ENCODE assay signal across 12 cellular contexts in the genomic region with DNA sequence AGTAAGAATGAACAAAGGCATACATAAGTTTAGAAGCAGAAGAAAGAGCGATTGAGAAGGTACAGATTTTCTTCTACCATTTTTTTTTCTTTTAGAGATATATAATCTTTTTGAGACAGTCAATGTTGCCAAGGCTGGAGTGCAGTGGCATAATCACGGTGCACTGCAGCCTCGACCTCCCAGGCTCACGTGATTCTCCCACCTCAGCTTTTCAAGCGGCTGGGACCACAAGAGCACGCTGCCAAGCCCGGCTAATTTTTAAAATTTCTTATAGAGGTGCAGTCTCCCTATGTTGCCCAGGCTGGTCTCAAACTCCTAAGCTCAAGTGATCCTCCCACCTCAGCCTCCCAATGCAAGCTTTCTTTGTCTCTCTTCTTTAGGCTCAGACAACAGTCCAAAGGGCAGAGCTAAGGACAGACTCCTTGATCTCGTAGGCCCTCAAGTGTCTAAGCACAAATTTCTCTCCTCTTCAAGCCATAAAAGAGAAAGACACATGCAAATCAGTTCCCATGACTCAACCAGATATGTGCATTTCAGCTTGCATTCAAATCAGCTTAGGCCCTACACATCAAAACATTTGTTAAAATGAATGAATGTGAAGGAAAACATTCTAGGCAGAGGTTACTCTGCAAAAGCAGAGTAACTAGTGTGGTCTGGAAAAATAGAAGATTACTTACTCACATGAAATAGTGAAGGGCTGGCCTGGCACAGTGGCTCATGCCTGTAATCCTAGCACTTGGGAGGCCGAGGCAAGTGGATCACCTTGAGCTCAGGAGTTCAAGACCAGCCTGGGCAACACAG. TPM values are rescaled to one million over a fixed set of nuclear protein-coding genes. Genes with fewer than 3 reads are reported as not detected.
DNase-seq lines count a peak whose midpoint lies in the region; ATAC-seq lines count a peak whose summit lies in the region.
"Had no signal": no experiment of that assay in that cellular context is flagged by ENCODE, and none has a peak within 500 bp of the region (broad histone marks: within the 10 kb centered on the region; RNA-seq: fewer than 3 reads in every experiment).

No MANE protein-coding gene starts in this region.

- no peak overlapping the region for H3K27ac Mint-ChIP-seq in activated CD4-positive, alpha-beta T cell treated with anti-CD3 and anti-CD28 coated beads, Interleukin-2, amount 10 ng/mL, durations not matched to agents 24 days and 14 days

- no peaks in the 10 kb centered on the region for H3K27me3 Mint-ChIP-seq in activated CD4-positive, alpha-beta T cell treated with anti-CD3 and anti-CD28 coated beads, Interleukin-2, amount 10 ng/mL, durations not matched to agents 24 days and 14 days

- in situ Hi-C loops in Caki2 (cut with HindIII; ENCODE audit: low pct_unique_long_range_greater_than_20kb, low sequenced_read_pairs) = no loop called here

- intact Hi-C loops in activated CD4-positive, alpha-beta T cell treated with anti-CD3 and anti-CD28 coated beads, Interleukin-2, amount 10 ng/mL, durations not matched to agents 24 days and 14 days (cut with micrococcal nuclease) = no loop called here

- H3K36me3 Mint-ChIP-seq in activated CD4-positive, alpha-beta T cell treated with anti-CD3 and anti-CD28 coated beads, Interleukin-2, amount 10 ng/mL, durations not matched to agents 24 days and 14 days (ENCODE audit: low read depth) = peaks cover 4% of the 10 kb centered on the region

- peaks cover 17% of the 10 kb centered on the region for H3K4me1 Mint-ChIP-seq in activated CD4-positive, alpha-beta T cell treated with anti-CD3 and anti-CD28 coated beads, Interleukin-2, amount 10 ng/mL, durations not matched to agents 24 days and 14 days

- no peaks in the 10 kb centered on the region for H3K9me3 Mint-ChIP-seq in activated CD4-positive, alpha-beta T cell treated with anti-CD3 and anti-CD28 coated beads, Interleukin-2, amount 10 ng/mL, durations not matched to agents 24 days and 14 days

- ATAC-seq in GM19467 (IDR thresholded peaks at IDR 0.05; ENCODE audit: unreplicated experiment) (peak; percentile 36), HG03460 (IDR thresholded peaks at IDR 0.05; ENCODE audit: unreplicated experiment) (peak; percentile 48), HG03097 (IDR thresholded peaks at IDR 0.05; ENCODE audit: low FRiP score, unreplicated experiment) (no peak)

- H3K4me3 Mint-ChIP-seq in activated CD4-positive, alpha-beta T cell treated with anti-CD3 and anti-CD28 coated beads, Interleukin-2, amount 10 ng/mL, durations not matched to agents 24 days and 14 days = no peak overlapping the region

- DNase-seq in Caki2 (ENCODE audit: low read depth) = peak; percentile 45
- DNase-seq in fibroblast of peridontal ligament (ENCODE audit: extremely low read depth) = peak; percentile 67
- DNase-seq in stimulated activated CD8-positive, alpha-beta memory T cell treated with anti-CD3 and anti-CD28 coated beads, Interleukin-4, amount 100 ng/mL, for 48 hours = no peak
- DNase-seq in SHP77 treated with DMSO at 0.1 percent for 48 hours (lab: John Stamatoyannopoulos, UW) = no peak
- no peak for DNase-seq in activated CD4-positive, alpha-beta T cell treated with anti-CD3 and anti-CD28 coated beads, Interleukin-2, amount 10 ng/mL, durations not matched to agents 24 days and 14 days
- DNase-seq: caudate nucleus, islet precursor cell, NCI-H2171, uterus had no signal

RNA-seq across cellular contexts. Expression of gene ITSN2, which starts 18.0 kb away (rescaled TPM):
- 14.7 and 20.6 TPM in 2 replicates for total RNA-seq in Caki2 (2014; rRNA removed; shearing (Covaris generic); ENCODE audit: low replicate concordance)
- total RNA-seq in activated CD4-positive, alpha-beta T cell treated with anti-CD3 and anti-CD28 coated beads, Interleukin-2, amount 10 ng/mL, durations not matched to agents 24 days and 14 days = 53.0 and 55.7 TPM in 2 replicates

Comparison
In these comparisons a context has a peak if more than half of its experiments do, and no peak if none do; other contexts are left out.
1. DNase-seq: peak in Caki2 (single experiment) and fibroblast of peridontal ligament (single experiment); none in stimulated activated CD8-positive, alpha-beta memory T cell treated with anti-CD3 and anti-CD28 coated beads, Interleukin-4, amount 100 ng/mL, for 48 hours (single experiment), SHP77 treated with DMSO at 0.1 percent for 48 hours (single experiment) and activated CD4-positive, alpha-beta T cell treated with anti-CD3 and anti-CD28 coated beads, Interleukin-2, amount 10 ng/mL, durations not matched to agents 24 days and 14 days (single experiment).